ENCODE assay signal across 1 cellular context in the genomic region with DNA sequence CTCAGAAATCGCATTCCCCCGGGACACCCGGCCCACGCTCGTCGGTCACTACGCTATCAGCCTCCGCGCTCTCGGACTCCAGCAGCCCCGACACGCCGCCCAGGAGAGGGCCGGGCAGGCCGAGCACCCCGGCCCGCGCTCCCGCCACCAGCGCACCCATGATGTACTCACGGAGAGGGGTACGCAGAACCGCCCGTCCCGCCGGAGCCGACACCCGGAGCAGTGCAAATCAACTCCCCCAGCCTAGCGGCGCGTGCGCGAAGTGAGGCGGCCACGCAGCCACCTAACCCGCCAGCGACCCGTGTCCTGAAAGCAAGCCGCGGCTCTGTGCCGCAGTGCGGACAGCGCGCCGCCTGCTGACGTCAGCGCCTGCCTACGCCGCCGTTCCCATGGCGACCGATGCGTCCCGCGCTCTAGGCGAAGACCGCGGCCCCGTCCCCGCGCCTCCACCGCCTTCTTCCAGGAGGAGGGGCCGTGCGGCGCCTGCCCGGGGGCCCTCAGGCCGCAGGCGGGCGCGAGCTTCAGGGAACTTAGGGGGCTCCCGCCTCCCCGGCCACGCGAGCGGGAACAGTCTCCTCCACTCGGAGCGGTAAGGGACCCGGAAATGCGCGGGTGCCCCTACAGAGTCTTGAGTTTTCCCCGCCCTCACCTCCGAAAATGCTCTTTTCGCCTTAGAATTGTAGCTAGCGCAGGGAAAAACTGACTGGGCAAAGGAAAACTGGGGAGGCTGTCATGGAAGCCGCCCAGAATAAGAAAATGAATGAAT.
TF ChIP-seq lines count a peak whose summit lies in the region.

A gene (minus strand): TSS at position 329 of the 766 bp plus-strand sequence. CDS start 5,503 bp downstream, outside the sequence.

TF ChIP-seq in HepG2, 621 proteins besides CTCF, POLR2A, EP300 and RAD21 (continued from another document and continues in another):
- TF ChIP-seq, protein P1, sequence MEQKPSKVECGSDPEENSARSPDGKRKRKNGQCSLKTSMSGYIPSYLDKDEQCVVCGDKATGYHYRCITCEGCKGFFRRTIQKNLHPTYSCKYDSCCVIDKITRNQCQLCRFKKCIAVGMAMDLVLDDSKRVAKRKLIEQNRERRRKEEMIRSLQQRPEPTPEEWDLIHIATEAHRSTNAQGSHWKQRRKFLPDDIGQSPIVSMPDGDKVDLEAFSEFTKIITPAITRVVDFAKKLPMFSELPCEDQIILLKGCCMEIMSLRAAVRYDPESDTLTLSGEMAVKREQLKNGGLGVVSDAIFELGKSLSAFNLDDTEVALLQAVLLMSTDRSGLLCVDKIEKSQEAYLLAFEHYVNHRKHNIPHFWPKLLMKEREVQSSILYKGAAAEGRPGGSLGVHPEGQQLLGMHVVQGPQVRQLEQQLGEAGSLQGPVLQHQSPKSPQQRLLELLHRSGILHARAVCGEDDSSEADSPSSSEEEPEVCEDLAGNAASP (CRISPR knock-in tag; IDR thresholded peaks at IDR 0.05; ENCODE audit: borderline replicate concordance): peak; percentile 54; the same call in 1 of the 2 replicates
- TF ChIP-seq, protein P2, sequence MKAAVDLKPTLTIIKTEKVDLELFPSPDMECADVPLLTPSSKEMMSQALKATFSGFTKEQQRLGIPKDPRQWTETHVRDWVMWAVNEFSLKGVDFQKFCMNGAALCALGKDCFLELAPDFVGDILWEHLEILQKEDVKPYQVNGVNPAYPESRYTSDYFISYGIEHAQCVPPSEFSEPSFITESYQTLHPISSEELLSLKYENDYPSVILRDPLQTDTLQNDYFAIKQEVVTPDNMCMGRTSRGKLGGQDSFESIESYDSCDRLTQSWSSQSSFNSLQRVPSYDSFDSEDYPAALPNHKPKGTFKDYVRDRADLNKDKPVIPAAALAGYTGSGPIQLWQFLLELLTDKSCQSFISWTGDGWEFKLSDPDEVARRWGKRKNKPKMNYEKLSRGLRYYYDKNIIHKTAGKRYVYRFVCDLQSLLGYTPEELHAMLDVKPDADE (CRISPR knock-in tag; IDR thresholded peaks at IDR 0.05): peak; percentile 87; the same call in 1 of the 2 replicates
- peak; percentile 77 for TF ChIP-seq DMAP1 (CRISPR knock-in tag; IDR thresholded peaks at IDR 0.05)
- TF ChIP-seq HIVEP1 (CRISPR knock-in tag; IDR thresholded peaks at IDR 0.05): peak; percentile 81
- peak; percentile 58; the same call in 1 of the 2 replicates for TF ChIP-seq KDM4B (CRISPR knock-in tag; IDR thresholded peaks at IDR 0.05)
- TF ChIP-seq MBD4 (IDR thresholded peaks at IDR 0.05; ENCODE audit: borderline replicate concordance, low read length): no peak
- peak; percentile 87 for TF ChIP-seq REPIN1 (CRISPR knock-in tag; IDR thresholded peaks at IDR 0.05; ENCODE audit: borderline replicate concordance, low read depth)
- TF ChIP-seq ZNF703 (CRISPR knock-in tag; IDR thresholded peaks at IDR 0.05; ENCODE audit: borderline replicate concordance): peak; percentile 85; the same call in 1 of the 2 replicates
- TF ChIP-seq, protein P3, sequence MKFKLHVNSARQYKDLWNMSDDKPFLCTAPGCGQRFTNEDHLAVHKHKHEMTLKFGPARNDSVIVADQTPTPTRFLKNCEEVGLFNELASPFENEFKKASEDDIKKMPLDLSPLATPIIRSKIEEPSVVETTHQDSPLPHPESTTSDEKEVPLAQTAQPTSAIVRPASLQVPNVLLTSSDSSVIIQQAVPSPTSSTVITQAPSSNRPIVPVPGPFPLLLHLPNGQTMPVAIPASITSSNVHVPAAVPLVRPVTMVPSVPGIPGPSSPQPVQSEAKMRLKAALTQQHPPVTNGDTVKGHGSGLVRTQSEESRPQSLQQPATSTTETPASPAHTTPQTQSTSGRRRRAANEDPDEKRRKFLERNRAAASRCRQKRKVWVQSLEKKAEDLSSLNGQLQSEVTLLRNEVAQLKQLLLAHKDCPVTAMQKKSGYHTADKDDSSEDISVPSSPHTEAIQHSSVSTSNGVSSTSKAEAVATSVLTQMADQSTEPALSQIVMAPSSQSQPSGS (CRISPR knock-in tag; IDR thresholded peaks at IDR 0.05): peak; percentile 96
- TF ChIP-seq ZNF674 (CRISPR knock-in tag; IDR thresholded peaks at IDR 0.05; ENCODE audit: low read depth): peak; percentile 72; the same call in 1 of the 2 replicates
- no peak; the same call in 1 of the 2 replicates for TF ChIP-seq FOXO1 (CRISPR knock-in tag; IDR thresholded peaks at IDR 0.05)
- TF ChIP-seq EED (CRISPR knock-in tag; IDR thresholded peaks at IDR 0.05): no peak
- TF ChIP-seq, protein P4, sequence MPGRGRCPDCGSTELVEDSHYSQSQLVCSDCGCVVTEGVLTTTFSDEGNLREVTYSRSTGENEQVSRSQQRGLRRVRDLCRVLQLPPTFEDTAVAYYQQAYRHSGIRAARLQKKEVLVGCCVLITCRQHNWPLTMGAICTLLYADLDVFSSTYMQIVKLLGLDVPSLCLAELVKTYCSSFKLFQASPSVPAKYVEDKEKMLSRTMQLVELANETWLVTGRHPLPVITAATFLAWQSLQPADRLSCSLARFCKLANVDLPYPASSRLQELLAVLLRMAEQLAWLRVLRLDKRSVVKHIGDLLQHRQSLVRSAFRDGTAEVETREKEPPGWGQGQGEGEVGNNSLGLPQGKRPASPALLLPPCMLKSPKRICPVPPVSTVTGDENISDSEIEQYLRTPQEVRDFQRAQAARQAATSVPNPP (CRISPR knock-in tag; IDR thresholded peaks at IDR 0.05): peak; percentile 70; the same call in 1 of the 2 replicates
- peak; percentile 87; the same call in 1 of the 2 replicates for TF ChIP-seq ZNF569 (CRISPR knock-in tag; IDR thresholded peaks at IDR 0.05; ENCODE audit: borderline replicate concordance)
- no peak for TF ChIP-seq ZNF335 (CRISPR knock-in tag; IDR thresholded peaks at IDR 0.05)
- TF ChIP-seq ZNF274 (CRISPR knock-in tag; IDR thresholded peaks at IDR 0.05): peak; percentile 96
- TF ChIP-seq ZKSCAN8 (CRISPR knock-in tag; IDR thresholded peaks at IDR 0.05; ENCODE audit: borderline replicate concordance): no peak
- no peak for TF ChIP-seq STAG1 (CRISPR knock-in tag; IDR thresholded peaks at IDR 0.05)
- TF ChIP-seq ZNF205 (CRISPR knock-in tag; IDR thresholded peaks at IDR 0.05): 0 out of 2 replicates have a peak, but pooled peaks have one; percentile 66
- TF ChIP-seq, protein P5, sequence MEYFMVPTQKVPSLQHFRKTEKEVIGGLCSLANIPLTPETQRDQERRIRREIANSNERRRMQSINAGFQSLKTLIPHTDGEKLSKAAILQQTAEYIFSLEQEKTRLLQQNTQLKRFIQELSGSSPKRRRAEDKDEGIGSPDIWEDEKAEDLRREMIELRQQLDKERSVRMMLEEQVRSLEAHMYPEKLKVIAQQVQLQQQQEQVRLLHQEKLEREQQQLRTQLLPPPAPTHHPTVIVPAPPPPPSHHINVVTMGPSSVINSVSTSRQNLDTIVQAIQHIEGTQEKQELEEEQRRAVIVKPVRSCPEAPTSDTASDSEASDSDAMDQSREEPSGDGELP (IDR thresholded peaks at IDR 0.05; ENCODE audit: borderline replicate concordance, low read depth): peak; percentile 22; the same call in 1 of the 2 replicates
- TF ChIP-seq ZNF12 (CRISPR knock-in tag; IDR thresholded peaks at IDR 0.05): no peak; the same call in none of the 2 replicates
- TF ChIP-seq SMYD3 (CRISPR knock-in tag; IDR thresholded peaks at IDR 0.05): peak; percentile 76; the same call in 1 of the 2 replicates
- TF ChIP-seq SMARCE1 (IDR thresholded peaks at IDR 0.05; ENCODE audit: borderline replicate concordance): no peak
- TF ChIP-seq, protein P6, sequence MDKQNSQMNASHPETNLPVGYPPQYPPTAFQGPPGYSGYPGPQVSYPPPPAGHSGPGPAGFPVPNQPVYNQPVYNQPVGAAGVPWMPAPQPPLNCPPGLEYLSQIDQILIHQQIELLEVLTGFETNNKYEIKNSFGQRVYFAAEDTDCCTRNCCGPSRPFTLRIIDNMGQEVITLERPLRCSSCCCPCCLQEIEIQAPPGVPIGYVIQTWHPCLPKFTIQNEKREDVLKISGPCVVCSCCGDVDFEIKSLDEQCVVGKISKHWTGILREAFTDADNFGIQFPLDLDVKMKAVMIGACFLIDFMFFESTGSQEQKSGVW (CRISPR knock-in tag; IDR thresholded peaks at IDR 0.05; ENCODE audit: borderline replicate concordance): no peak
- peak; percentile 94 for TF ChIP-seq TARDBP (CRISPR knock-in tag; IDR thresholded peaks at IDR 0.05)
- TF ChIP-seq, protein P7, sequence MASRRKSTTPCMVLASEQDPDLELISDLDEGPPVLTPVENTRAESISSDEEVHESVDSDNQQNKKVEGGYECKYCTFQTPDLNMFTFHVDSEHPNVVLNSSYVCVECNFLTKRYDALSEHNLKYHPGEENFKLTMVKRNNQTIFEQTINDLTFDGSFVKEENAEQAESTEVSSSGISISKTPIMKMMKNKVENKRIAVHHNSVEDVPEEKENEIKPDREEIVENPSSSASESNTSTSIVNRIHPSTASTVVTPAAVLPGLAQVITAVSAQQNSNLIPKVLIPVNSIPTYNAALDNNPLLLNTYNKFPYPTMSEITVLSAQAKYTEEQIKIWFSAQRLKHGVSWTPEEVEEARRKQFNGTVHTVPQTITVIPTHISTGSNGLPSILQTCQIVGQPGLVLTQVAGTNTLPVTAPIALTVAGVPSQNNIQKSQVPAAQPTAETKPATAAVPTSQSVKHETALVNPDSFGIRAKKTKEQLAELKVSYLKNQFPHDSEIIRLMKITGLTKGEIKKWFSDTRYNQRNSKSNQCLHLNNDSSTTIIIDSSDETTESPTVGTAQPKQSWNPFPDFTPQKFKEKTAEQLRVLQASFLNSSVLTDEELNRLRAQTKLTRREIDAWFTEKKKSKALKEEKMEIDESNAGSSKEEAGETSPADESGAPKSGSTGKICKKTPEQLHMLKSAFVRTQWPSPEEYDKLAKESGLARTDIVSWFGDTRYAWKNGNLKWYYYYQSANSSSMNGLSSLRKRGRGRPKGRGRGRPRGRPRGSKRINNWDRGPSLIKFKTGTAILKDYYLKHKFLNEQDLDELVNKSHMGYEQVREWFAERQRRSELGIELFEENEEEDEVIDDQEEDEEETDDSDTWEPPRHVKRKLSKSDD (CRISPR knock-in tag; IDR thresholded peaks at IDR 0.05; ENCODE audit: low read depth): peak; percentile 97
- TF ChIP-seq, protein P8, sequence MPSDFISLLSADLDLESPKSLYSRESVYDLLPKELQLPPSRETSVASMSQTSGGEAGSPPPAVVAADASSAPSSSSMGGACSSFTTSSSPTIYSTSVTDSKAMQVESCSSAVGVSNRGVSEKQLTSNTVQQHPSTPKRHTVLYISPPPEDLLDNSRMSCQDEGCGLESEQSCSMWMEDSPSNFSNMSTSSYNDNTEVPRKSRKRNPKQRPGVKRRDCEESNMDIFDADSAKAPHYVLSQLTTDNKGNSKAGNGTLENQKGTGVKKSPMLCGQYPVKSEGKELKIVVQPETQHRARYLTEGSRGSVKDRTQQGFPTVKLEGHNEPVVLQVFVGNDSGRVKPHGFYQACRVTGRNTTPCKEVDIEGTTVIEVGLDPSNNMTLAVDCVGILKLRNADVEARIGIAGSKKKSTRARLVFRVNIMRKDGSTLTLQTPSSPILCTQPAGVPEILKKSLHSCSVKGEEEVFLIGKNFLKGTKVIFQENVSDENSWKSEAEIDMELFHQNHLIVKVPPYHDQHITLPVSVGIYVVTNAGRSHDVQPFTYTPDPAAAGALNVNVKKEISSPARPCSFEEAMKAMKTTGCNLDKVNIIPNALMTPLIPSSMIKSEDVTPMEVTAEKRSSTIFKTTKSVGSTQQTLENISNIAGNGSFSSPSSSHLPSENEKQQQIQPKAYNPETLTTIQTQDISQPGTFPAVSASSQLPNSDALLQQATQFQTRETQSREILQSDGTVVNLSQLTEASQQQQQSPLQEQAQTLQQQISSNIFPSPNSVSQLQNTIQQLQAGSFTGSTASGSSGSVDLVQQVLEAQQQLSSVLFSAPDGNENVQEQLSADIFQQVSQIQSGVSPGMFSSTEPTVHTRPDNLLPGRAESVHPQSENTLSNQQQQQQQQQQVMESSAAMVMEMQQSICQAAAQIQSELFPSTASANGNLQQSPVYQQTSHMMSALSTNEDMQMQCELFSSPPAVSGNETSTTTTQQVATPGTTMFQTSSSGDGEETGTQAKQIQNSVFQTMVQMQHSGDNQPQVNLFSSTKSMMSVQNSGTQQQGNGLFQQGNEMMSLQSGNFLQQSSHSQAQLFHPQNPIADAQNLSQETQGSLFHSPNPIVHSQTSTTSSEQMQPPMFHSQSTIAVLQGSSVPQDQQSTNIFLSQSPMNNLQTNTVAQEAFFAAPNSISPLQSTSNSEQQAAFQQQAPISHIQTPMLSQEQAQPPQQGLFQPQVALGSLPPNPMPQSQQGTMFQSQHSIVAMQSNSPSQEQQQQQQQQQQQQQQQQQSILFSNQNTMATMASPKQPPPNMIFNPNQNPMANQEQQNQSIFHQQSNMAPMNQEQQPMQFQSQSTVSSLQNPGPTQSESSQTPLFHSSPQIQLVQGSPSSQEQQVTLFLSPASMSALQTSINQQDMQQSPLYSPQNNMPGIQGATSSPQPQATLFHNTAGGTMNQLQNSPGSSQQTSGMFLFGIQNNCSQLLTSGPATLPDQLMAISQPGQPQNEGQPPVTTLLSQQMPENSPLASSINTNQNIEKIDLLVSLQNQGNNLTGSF (CRISPR knock-in tag; IDR thresholded peaks at IDR 0.05): peak; percentile 96
- no peak for TF ChIP-seq ARNT (IDR thresholded peaks at IDR 0.05)
- no peak; the same call in 1 of the 2 replicates for TF ChIP-seq HNRNPUL1 (IDR thresholded peaks at IDR 0.05; ENCODE audit: low read depth, low read length)
- TF ChIP-seq NFYC (CRISPR knock-in tag; IDR thresholded peaks at IDR 0.05): 0 out of 2 replicates have a peak, but pooled peaks have one; percentile 16
- TF ChIP-seq ZSCAN30 (CRISPR knock-in tag; IDR thresholded peaks at IDR 0.05): no peak
- TF ChIP-seq ZNF746 (CRISPR knock-in tag; IDR thresholded peaks at IDR 0.05): peak; percentile 64; the same call in 1 of the 2 replicates
- TF ChIP-seq STAT5B (CRISPR knock-in tag; IDR thresholded peaks at IDR 0.05): 0 out of 2 replicates have a peak, but pooled peaks have one; percentile 60
- TF ChIP-seq, protein P9, sequence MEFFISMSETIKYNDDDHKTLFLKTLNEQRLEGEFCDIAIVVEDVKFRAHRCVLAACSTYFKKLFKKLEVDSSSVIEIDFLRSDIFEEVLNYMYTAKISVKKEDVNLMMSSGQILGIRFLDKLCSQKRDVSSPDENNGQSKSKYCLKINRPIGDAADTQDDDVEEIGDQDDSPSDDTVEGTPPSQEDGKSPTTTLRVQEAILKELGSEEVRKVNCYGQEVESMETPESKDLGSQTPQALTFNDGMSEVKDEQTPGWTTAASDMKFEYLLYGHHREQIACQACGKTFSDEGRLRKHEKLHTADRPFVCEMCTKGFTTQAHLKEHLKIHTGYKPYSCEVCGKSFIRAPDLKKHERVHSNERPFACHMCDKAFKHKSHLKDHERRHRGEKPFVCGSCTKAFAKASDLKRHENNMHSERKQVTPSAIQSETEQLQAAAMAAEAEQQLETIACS (CRISPR knock-in tag; IDR thresholded peaks at IDR 0.05): peak; percentile 89
- TF ChIP-seq JDP2 (CRISPR knock-in tag; IDR thresholded peaks at IDR 0.05; ENCODE audit: borderline replicate concordance): no peak
- TF ChIP-seq, protein P10, sequence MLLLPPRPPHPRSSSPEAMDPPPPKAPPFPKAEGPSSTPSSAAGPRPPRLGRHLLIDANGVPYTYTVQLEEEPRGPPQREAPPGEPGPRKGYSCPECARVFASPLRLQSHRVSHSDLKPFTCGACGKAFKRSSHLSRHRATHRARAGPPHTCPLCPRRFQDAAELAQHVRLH (CRISPR knock-in tag; IDR thresholded peaks at IDR 0.05; ENCODE audit: borderline replicate concordance, low read depth): peak; percentile 73
- no peak for TF ChIP-seq HNF4G (IDR thresholded peaks at IDR 0.05; ENCODE audit: borderline replicate concordance, low read depth, low read length)
- peak; percentile 55; the same call in 1 of the 2 replicates for TF ChIP-seq HNF4G (CRISPR knock-in tag; IDR thresholded peaks at IDR 0.05; ENCODE audit: borderline replicate concordance, low read depth)
